Comparison of ENCODE assay signal across 1 cellular context in genomic region chr15:74419432-74419831, GRCh38.
TF ChIP-seq lines count a peak whose summit lies in the region.

No MANE protein-coding gene starts in this region.

TF ChIP-seq in HepG2, 621 proteins besides CTCF, POLR2A, EP300 and RAD21:
- TF ChIP-seq CHD4 (IDR thresholded peaks at IDR 0.05; ENCODE audit: borderline replicate concordance, low read length) (0 out of 2 replicates have a peak, but pooled peaks have one; percentile 52), MAFF (IDR thresholded peaks at IDR 0.05; ENCODE audit: low read depth, low read length) (no peak), ZNF629 (CRISPR knock-in tag; conservative IDR thresholded peaks at IDR 0.05) (peak; percentile 95), ZNF335 (CRISPR knock-in tag; IDR thresholded peaks at IDR 0.05) (no peak), ETV5 (CRISPR knock-in tag; IDR thresholded peaks at IDR 0.05; ENCODE audit: borderline replicate concordance) (no peak), BCL6 (CRISPR knock-in tag; IDR thresholded peaks at IDR 0.05) (no peak), ZFX (CRISPR knock-in tag; IDR thresholded peaks at IDR 0.05; ENCODE audit: low read depth) (0 out of 2 replicates have a peak, but pooled peaks have one; percentile 3), STAT6 (CRISPR knock-in tag; IDR thresholded peaks at IDR 0.05; ENCODE audit: borderline replicate concordance) (no peak), ZMYM3 (CRISPR knock-in tag; IDR thresholded peaks at IDR 0.05) (peak; percentile 78; the same call in 1 of the 2 replicates)
